Comparison of ENCODE assay signal across 21 cellular contexts in the genomic region with DNA sequence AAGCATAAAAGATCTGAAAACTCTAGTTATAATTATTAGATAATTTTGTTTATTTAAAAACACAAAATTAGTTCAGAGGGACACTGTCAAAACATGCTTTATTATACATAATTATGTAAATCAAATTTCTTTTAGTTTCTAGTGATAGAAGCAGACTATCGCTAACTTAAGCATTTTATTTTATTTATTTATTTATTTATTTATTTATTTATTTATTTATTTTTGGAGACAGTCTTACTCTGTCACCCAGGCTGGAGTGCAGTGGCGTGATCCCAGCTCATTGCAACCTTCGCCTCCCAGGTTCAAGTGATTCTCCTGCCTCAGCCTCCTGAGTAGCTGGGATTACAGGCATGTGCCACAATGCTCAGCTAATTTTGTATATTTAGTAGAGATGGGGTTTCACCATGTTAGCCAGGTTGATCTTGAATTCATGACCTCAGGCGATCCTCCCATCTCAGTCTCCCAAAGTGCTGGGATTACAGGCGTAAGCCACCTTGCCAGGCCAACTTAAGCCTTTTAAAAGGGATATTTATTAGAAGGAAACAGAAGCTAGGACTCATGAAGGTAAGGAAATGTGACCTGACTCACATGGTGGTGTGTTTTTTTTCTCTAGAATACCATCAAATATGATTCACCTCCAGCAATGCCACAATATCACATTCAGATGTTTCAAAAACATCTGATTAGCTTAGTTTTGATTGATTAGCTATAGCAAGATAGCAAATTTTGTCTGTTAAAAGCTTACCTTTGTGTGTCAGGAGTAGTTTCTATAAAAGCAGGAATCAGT.
DNase-seq lines count a peak whose midpoint lies in the region; ATAC-seq and TF ChIP-seq lines count a peak whose summit lies in the region.
"Had no signal": no experiment of that assay in that cellular context is flagged by ENCODE, and none has a peak within 500 bp of the region (broad histone marks: within the 10 kb centered on the region; RNA-seq: fewer than 3 reads in every experiment).

No MANE protein-coding gene starts in this region.

- intact Hi-C loops in mammary epithelial cell (cut with micrococcal nuclease): no loop called here
- intact Hi-C loops in MCF 10A (cut with micrococcal nuclease): no loop called here
- intact Hi-C loops in CD4-positive, alpha-beta memory T cell (cut with micrococcal nuclease): no loop called here
- intact Hi-C loops in heart left ventricle (cut with DNase I): no loop called here

- H3K79me2 ChIP-seq in mammary epithelial cell (ENCODE audit: insufficient read depth, low read length): no peaks in the 10 kb centered on the region

- BruUV-seq in mammary epithelial cell (replicated peaks; lab: Mats Ljungman, UMichigan): no TSS peak
- BruUV-seq in MCF 10A (replicated peaks; lab: Mats Ljungman, UMichigan): no TSS peak

- no peaks in the 10 kb centered on the region for H3K27me3 Mint-ChIP-seq in MCF 10A (ENCODE audit: insufficient read depth, unreplicated experiment)
- H3K27me3 Mint-ChIP-seq in CD4-positive, alpha-beta memory T cell: no peaks in the 10 kb centered on the region

- H3K9ac ChIP-seq in mammary epithelial cell (ENCODE audit: insufficient read depth, low read length): no peak overlapping the region
- H3K9ac ChIP-seq: BLaER1 had no signal

- H3K4me1 Mint-ChIP-seq in MCF 10A (ENCODE audit: insufficient read depth, unreplicated experiment): no peaks in the 10 kb centered on the region
- H3K4me1 Mint-ChIP-seq in CD4-positive, alpha-beta memory T cell: no peaks in the 10 kb centered on the region

- no peaks in the 10 kb centered on the region for H3K36me3 ChIP-seq in mammary epithelial cell (ENCODE audit: insufficient read depth, low read length)
- H3K36me3 ChIP-seq in WERI-Rb-1: no peaks in the 10 kb centered on the region
- H3K36me3 ChIP-seq in CD4-positive, alpha-beta memory T cell (ENCODE audit: insufficient read depth, low read length): no peaks in the 10 kb centered on the region
- H3K36me3 ChIP-seq in heart left ventricle: no peaks in the 10 kb centered on the region
- H3K36me3 ChIP-seq: BLaER1 had no signal

- TF ChIP-seq CTCF in mammary epithelial cell (conservative IDR thresholded peaks at IDR 0.05 in 1 of 2, IDR thresholded peaks at IDR 0.05 in 1 of 2; ENCODE audit: extremely low read depth in 1 of 2, insufficient read depth in 1 of 2, low read depth in 1 of 2, low read length in 2 of 2) (no peak), MCF 10A (IDR thresholded peaks at IDR 0.05; ENCODE audit: unreplicated experiment) (no peak), WERI-Rb-1 (IDR thresholded peaks at IDR 0.05; ENCODE audit: low read depth, low read length) (no peak), fibroblast of mammary gland (conservative IDR thresholded peaks at IDR 0.05; ENCODE audit: control insufficient read depth, insufficient read depth, low read depth, low read length) (no peak), heart left ventricle (IDR thresholded peaks at IDR 0.05) (no peak)

- H3K36me3 Mint-ChIP-seq in MCF 10A (ENCODE audit: insufficient read depth, unreplicated experiment): no peaks in the 10 kb centered on the region
- no peaks in the 10 kb centered on the region for H3K36me3 Mint-ChIP-seq in CD4-positive, alpha-beta memory T cell
- H3K36me3 Mint-ChIP-seq: CD8-positive, alpha-beta T cell had no signal

- no peaks in the 10 kb centered on the region for H4K20me1 ChIP-seq in mammary epithelial cell (ENCODE audit: insufficient read depth, low read length)
- H4K20me1 ChIP-seq: BLaER1 had no signal

- H3K4me3 Mint-ChIP-seq in MCF 10A (ENCODE audit: unreplicated experiment): no peak overlapping the region
- no peak overlapping the region for H3K4me3 Mint-ChIP-seq in CD4-positive, alpha-beta memory T cell
- H3K4me3 Mint-ChIP-seq: CD8-positive, alpha-beta T cell had no signal

- in situ Hi-C loops in mammary epithelial cell (cut with MboI; ENCODE audit: low sequenced_read_pairs in 2 of 2): no loop called here

- H3K27ac Mint-ChIP-seq in MCF 10A (ENCODE audit: low read depth, unreplicated experiment): no peak overlapping the region
- H3K27ac Mint-ChIP-seq in CD4-positive, alpha-beta memory T cell: no peak overlapping the region
- H3K27ac Mint-ChIP-seq: CD8-positive, alpha-beta T cell had no signal

- ATAC-seq in heart left ventricle: no peak
- ATAC-seq: CD8-positive, alpha-beta T cell; K562; SK-N-SH treated with all-trans-retinoic acid at 6 μM for 48 hours had no signal

- WGBS in mammary epithelial cell (ENCODE audit: low coverage, missing lambda C conversion rate): 92% methylated on average over 5 of the region's 5 CpGs
- 90 to 96% (median 93%) methylated on average over 5 of the region's 5 CpGs for WGBS in heart left ventricle, 4 donors

- POLR2A ChIA-PET in MCF 10A (lab: Yijun Ruan, JAX): no interaction called here
- POLR2A ChIA-PET in CD4-positive, alpha-beta memory T cell (lab: Charles Lee; ENCODE audit: partially characterized antibody): no interaction called here

- no peak for TF ChIP-seq POLR2A in heart left ventricle (IDR thresholded peaks at IDR 0.05)

- DNase-seq in mammary epithelial cell (peak; percentile 52), MCF 10A (ENCODE audit: unreplicated experiment) (no peak), WERI-Rb-1 (peak; percentile 44), fibroblast of mammary gland (ENCODE audit: low read depth) (peak; percentile 22), SHP77 treated with DMSO at 0.1 percent for 48 hours (lab: John Stamatoyannopoulos, UW) (no peak), heart left ventricle (no peak), D341Med (ENCODE audit: low spot score) (no peak)
- no peak for DNase-seq in CD4-positive, alpha-beta memory T cell
- DNase-seq: Calu3; CD8-positive, alpha-beta T cell; DMS53; EL; NCI-H1105; NCI-H1694; NCI-H2081 treated with DMSO at 0.1 percent for 48 hours; NCI-H748 treated with DMSO at 0.1 percent for 48 hours; OCI-M1; SIG-M5 had no signal

- H3K4me1 ChIP-seq in mammary epithelial cell (ENCODE audit: insufficient read depth, low read length): peaks cover 7% of the 10 kb centered on the region
- no peaks in the 10 kb centered on the region for H3K4me1 ChIP-seq in CD4-positive, alpha-beta memory T cell (ENCODE audit: insufficient read depth, low read length)
- no peaks in the 10 kb centered on the region for H3K4me1 ChIP-seq in heart left ventricle
- H3K4me1 ChIP-seq: BLaER1 had no signal

- peaks cover 6% of the 10 kb centered on the region for H3K9me3 Mint-ChIP-seq in MCF 10A (ENCODE audit: unreplicated experiment)
- peaks cover 2 to 27% (median 11%) of the 10 kb centered on the region in 8 donors for H3K9me3 Mint-ChIP-seq in CD4-positive, alpha-beta memory T cell

- no peaks in the 10 kb centered on the region for H3K27me3 ChIP-seq in mammary epithelial cell (ENCODE audit: insufficient read depth, low read length)
- H3K27me3 ChIP-seq in WERI-Rb-1 (ENCODE audit: insufficient read depth, low read depth, severe bottlenecking): no peaks in the 10 kb centered on the region
- H3K27me3 ChIP-seq in CD4-positive, alpha-beta memory T cell (ENCODE audit: insufficient read depth, low read length): no peaks in the 10 kb centered on the region
- no peaks in the 10 kb centered on the region for H3K27me3 ChIP-seq in heart left ventricle
- H3K27me3 ChIP-seq: BLaER1 had no signal

- no peaks in the 10 kb centered on the region for H3K9me3 ChIP-seq in mammary epithelial cell (replicated peaks; ENCODE audit: insufficient read depth, low read length)
- H3K9me3 ChIP-seq in WERI-Rb-1 (ENCODE audit: severe bottlenecking): no peaks in the 10 kb centered on the region
- no peaks in the 10 kb centered on the region for H3K9me3 ChIP-seq in CD4-positive, alpha-beta memory T cell (ENCODE audit: control insufficient read depth in 1 of 2, low read length in 2 of 2)
- H3K9me3 ChIP-seq in heart left ventricle: no peaks in the 10 kb centered on the region
- H3K9me3 ChIP-seq: BLaER1 had no signal

- no peak overlapping the region for H3K4me2 ChIP-seq in mammary epithelial cell (ENCODE audit: insufficient read depth, low read depth, low read length)
- H3K4me2 ChIP-seq: BLaER1 had no signal

- CTCF ChIA-PET in mammary epithelial cell (lab: Charles Lee; ENCODE audit: low non-redundant PET): no interaction called here
- CTCF ChIA-PET in MCF 10A (lab: Yijun Ruan, JAX): no interaction called here
- CTCF ChIA-PET in CD4-positive, alpha-beta memory T cell (lab: Charles Lee; ENCODE audit: partially characterized antibody): no interaction called here

- H3K4me3 ChIP-seq in mammary epithelial cell (replicated peaks in 1 of 3; ENCODE audit: insufficient read depth in 1 of 3, low read depth in 2 of 3, low read length in 3 of 3): no peak overlapping the region
- H3K4me3 ChIP-seq in WERI-Rb-1 (ENCODE audit: low read depth, low read length): no peak overlapping the region
- H3K4me3 ChIP-seq in fibroblast of mammary gland (ENCODE audit: control insufficient read depth, low read depth, low read length): no peak overlapping the region
- H3K4me3 ChIP-seq in CD4-positive, alpha-beta memory T cell (ENCODE audit: low read length in 2 of 2): no peak overlapping the region
- no peak overlapping the region for H3K4me3 ChIP-seq in heart left ventricle
- H3K4me3 ChIP-seq: BLaER1, K562 had no signal

- H3K27ac ChIP-seq in mammary epithelial cell (ENCODE audit: insufficient read depth, low read depth, low read length) (no peak overlapping the region), WERI-Rb-1 (no peak overlapping the region), heart left ventricle (no peak overlapping the region)
- no peak overlapping the region for H3K27ac ChIP-seq in CD4-positive, alpha-beta memory T cell (ENCODE audit: low read depth, low read length)
- H3K27ac ChIP-seq: BLaER1 had no signal

- dilution Hi-C loops in mammary epithelial cell (cut with HindIII; ENCODE audit: low sequenced_read_pairs): no loop called here

- no peak overlapping the region for H2AFZ ChIP-seq in mammary epithelial cell (ENCODE audit: low read depth, low read length)

Comparison
In these comparisons a context has a peak if more than half of its experiments do, and no peak if none do; other contexts are left out.
1. DNase-seq: peak in mammary epithelial cell (single experiment), WERI-Rb-1 (single experiment) and fibroblast of mammary gland (single experiment); none in MCF 10A (single experiment), SHP77 treated with DMSO at 0.1 percent for 48 hours (single experiment), CD4-positive, alpha-beta memory T cell (0 of 5), heart left ventricle (0 of 5) and D341Med (single experiment).